ENCODE assay signal across 8 cellular contexts in the genomic region with DNA sequence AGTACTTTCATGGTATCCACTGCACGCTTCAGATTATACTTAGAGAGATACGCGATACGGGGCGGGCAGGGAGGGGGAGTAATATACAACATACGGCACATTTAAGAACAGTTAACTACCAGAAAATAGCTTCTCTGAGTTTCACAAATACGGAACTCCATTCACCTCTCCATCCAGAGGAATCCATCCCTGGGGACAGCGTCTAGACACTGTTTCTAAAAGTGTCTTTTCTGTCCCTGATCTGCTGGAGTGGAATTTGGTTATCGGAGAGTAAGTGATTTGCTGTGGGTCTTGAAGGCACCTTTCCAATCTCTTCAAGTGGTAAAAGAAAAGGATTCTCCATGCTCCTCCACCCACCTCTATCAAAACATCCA. TPM values are rescaled to one million over a fixed set of nuclear protein-coding genes. Genes with fewer than 3 reads are reported as not detected.
DNase-seq lines count a peak whose midpoint lies in the region; ATAC-seq and TF ChIP-seq lines count a peak whose summit lies in the region.

No MANE protein-coding gene starts in this region.

- H4K20me1 ChIP-seq in BLaER1: peaks cover 18% of the 10 kb centered on the region

- peaks cover 44% of the 10 kb centered on the region for H3K4me1 ChIP-seq in BLaER1
- peaks cover 4% of the 10 kb centered on the region; the same call in 1 of the 2 replicates for H3K4me1 ChIP-seq in HAP-1
- H3K4me1 ChIP-seq in foreskin keratinocyte: peaks cover 4% of the 10 kb centered on the region

- H3K27ac ChIP-seq in BLaER1 (peak overlapping the region; percentile 85), VCaP (peak overlapping the region; percentile 92), foreskin keratinocyte (peak overlapping the region; percentile 93)

- peak overlapping the region; percentile 96 for H3K4me3 ChIP-seq in BLaER1
- H3K4me3 ChIP-seq in HAP-1: peak overlapping the region; percentile 85

- H3K4me2 ChIP-seq in BLaER1: peak overlapping the region; percentile 87

- peak overlapping the region; percentile 85 for H3K9ac ChIP-seq in BLaER1

- H3K27me3 ChIP-seq in BLaER1 (no peaks in the 10 kb centered on the region), HAP-1 (ENCODE audit: low read depth) (no peaks in the 10 kb centered on the region), foreskin keratinocyte (no peaks in the 10 kb centered on the region)

- TF ChIP-seq CTCF in VCaP (conservative IDR thresholded peaks at IDR 0.05) (no peak), foreskin keratinocyte (conservative IDR thresholded peaks at IDR 0.05) (no peak)

- peak; percentile 11 to 31 for DNase-seq in HAP-1 (ENCODE audit: low spot score in 2 of 2)
- DNase-seq in foreskin keratinocyte: peak in 1 of 2 donors; percentile 18
- DNase-seq in pons (ENCODE audit: low spot score): peak; percentile 38
- no peak for DNase-seq in activated effector memory CD4-positive, alpha-beta T cell treated with anti-CD3 and anti-CD28 coated beads, Interleukin-2, amount 50 U/mL, for 16 hours

- ATAC-seq in foreskin keratinocyte: peak; percentile 4
- no peak for ATAC-seq in GM19035 (IDR thresholded peaks at IDR 0.05; ENCODE audit: unreplicated experiment)
- no peak for ATAC-seq in HG02981 (IDR thresholded peaks at IDR 0.05; ENCODE audit: unreplicated experiment)

- H3K36me3 ChIP-seq in BLaER1 (peaks cover 20% of the 10 kb centered on the region), HAP-1 (replicated peaks) (peaks cover 12% of the 10 kb centered on the region)

- in situ Hi-C loops in HAP-1 (cut with MboI; ENCODE audit: low sequenced_read_pairs): loop anchor here (10.0 kb wide), 1 partner anchor 139 kb away; a partner anchor contains a TSS

- no peaks in the 10 kb centered on the region for H3K9me3 ChIP-seq in BLaER1
- H3K9me3 ChIP-seq in HAP-1: no peaks in the 10 kb centered on the region

RNA-seq across cellular contexts. Expression of a gene that starts 0.8 kb away (rescaled TPM):
- 41.5 and 50.5 TPM in 2 replicates for total RNA-seq in foreskin keratinocyte
- 17.6 and 19.1 TPM in 2 replicates for polyA plus RNA-seq in foreskin keratinocyte
